8 cellular contexts compared by ENCODE assay signal in genomic region chr9:137551656-137552534, GRCh38. TPM values are rescaled to one million over a fixed set of nuclear protein-coding genes. Genes with fewer than 3 reads are reported as not detected.
DNase-seq lines count a peak whose midpoint lies in the region; ATAC-seq and TF ChIP-seq lines count a peak whose summit lies in the region.

TSS of gene MRPL41 (plus strand) at chr9:137551879. CDS start at chr9:137552082, 203 bp downstream.

- H3K27me3 Mint-ChIP-seq in CD4-positive, CD25-positive, alpha-beta regulatory T cell = no peaks in the 10 kb centered on the region
- H3K27me3 Mint-ChIP-seq in effector memory CD8-positive, alpha-beta T cell = no peaks in the 10 kb centered on the region

- peak within 1 kb of the TSS; percentile 90 for H4K8ac ChIP-seq in mesenchymal stem cell (ENCODE audit: low read length)

- H3K9ac ChIP-seq in mesenchymal stem cell (ENCODE audit: low read length) = peak within 1 kb of the TSS; percentile 93

- peak; percentile 79 to 92 (median 84) for DNase-seq in CD4-positive, CD25-positive, alpha-beta regulatory T cell
- DNase-seq in HL-60 (ENCODE audit: low read depth in 1 of 2, low spot score in 1 of 2) = peak; percentile 86
- peak; percentile 92 to 97 for DNase-seq in NOMO-1 (lab: John Stamatoyannopoulos, UW; ENCODE audit: unreplicated experiment in 2 of 2)
- DNase-seq in activated CD8-positive, alpha-beta memory T cell treated with anti-CD3 and anti-CD28 coated beads for 48 hours (ENCODE audit: low read depth in 2 of 3, low spot score in 2 of 3) = peak; percentile 59 to 80 (median 67)
- peak; percentile 69 to 79 (median 74) for DNase-seq in effector memory CD8-positive, alpha-beta T cell
- DNase-seq in mesenchymal stem cell = peak; percentile 89
- peak; percentile 79 for DNase-seq in stimulated activated CD8-positive, alpha-beta memory T cell treated with anti-CD3 and anti-CD28 coated beads, Interleukin-12 subunit alpha, Interleukin-12 subunit beta, amount 100 ng/mL, for 4 hours (ENCODE audit: low read depth)

- peak within 1 kb of the TSS; percentile 67 to 90 for H3K4ac ChIP-seq in mesenchymal stem cell (ENCODE audit: low read depth in 1 of 2, low read length in 2 of 2)

- no peak within 1 kb of the TSS for H2BK5ac ChIP-seq in mesenchymal stem cell (ENCODE audit: low read depth, low read length, poor library complexity, severe bottlenecking)

- H2BK12ac ChIP-seq in mesenchymal stem cell (ENCODE audit: low read length in 2 of 2) = peak within 1 kb of the TSS in 1 of 2 experiments; percentile 67

- no peaks in the 10 kb centered on the region for H3K9me3 ChIP-seq in CD4-positive, CD25-positive, alpha-beta regulatory T cell (ENCODE audit: control insufficient read depth in 2 of 2, low read length in 2 of 2)
- H3K9me3 ChIP-seq in mesenchymal stem cell (ENCODE audit: control insufficient read depth, low read length) = no peaks in the 10 kb centered on the region

- H2BK120ac ChIP-seq in mesenchymal stem cell (ENCODE audit: low read depth, low read length) = peak within 1 kb of the TSS; percentile 96

- peak within 1 kb of the TSS; percentile 84 for H3K18ac ChIP-seq in mesenchymal stem cell (ENCODE audit: low read depth in 1 of 2, low read length in 2 of 2)

- H3K4me3 ChIP-seq in CD4-positive, CD25-positive, alpha-beta regulatory T cell (ENCODE audit: low read depth, low read length) = peak within 1 kb of the TSS; percentile 57
- H3K4me3 ChIP-seq in HL-60 (replicated peaks; ENCODE audit: insufficient read depth, low read length) (peak within 1 kb of the TSS; percentile 89), mesenchymal stem cell (ENCODE audit: insufficient read depth in 1 of 2, low read depth in 1 of 2, low read length in 2 of 2) (peak within 1 kb of the TSS; percentile 87 to 96)

- H3K14ac ChIP-seq in mesenchymal stem cell (ENCODE audit: low read length in 2 of 2) = peak within 1 kb of the TSS in 1 of 2 experiments; percentile 89

- H3K9me3 Mint-ChIP-seq in CD4-positive, CD25-positive, alpha-beta regulatory T cell = peaks cover 0 to 2% (median 0%) of the 10 kb centered on the region in 7 donors
- H3K9me3 Mint-ChIP-seq in effector memory CD8-positive, alpha-beta T cell = no peaks in the 10 kb centered on the region

- H3K27ac ChIP-seq in CD4-positive, CD25-positive, alpha-beta regulatory T cell (ENCODE audit: insufficient read depth, low read length, poor library complexity, severe bottlenecking) = peak within 1 kb of the TSS; percentile 76
- H3K27ac ChIP-seq in HL-60 (replicated peaks) = peak within 1 kb of the TSS; percentile 63
- H3K27ac ChIP-seq in mesenchymal stem cell (ENCODE audit: low read length, poor library complexity, severe bottlenecking) = peak within 1 kb of the TSS; percentile 37

- no peak for TF ChIP-seq CTCF in HL-60 (IDR thresholded peaks at IDR 0.05; ENCODE audit: insufficient read depth, low read length)

- H3K36me3 Mint-ChIP-seq in CD4-positive, CD25-positive, alpha-beta regulatory T cell = peaks cover 9% of the 10 kb centered on the region
- H3K36me3 Mint-ChIP-seq in effector memory CD8-positive, alpha-beta T cell (ENCODE audit: insufficient read depth) = peaks cover 21% of the 10 kb centered on the region

- peak within 1 kb of the TSS; percentile 46 for H2AFZ ChIP-seq in mesenchymal stem cell (ENCODE audit: low read depth, low read length)

- peak within 1 kb of the TSS in 1 of 2 experiments; percentile 65 for H3K23ac ChIP-seq in mesenchymal stem cell (ENCODE audit: low read length in 2 of 2)

- no peak within 1 kb of the TSS for H2AK5ac ChIP-seq in mesenchymal stem cell (ENCODE audit: low read length, severe bottlenecking)

- H4K91ac ChIP-seq in mesenchymal stem cell (ENCODE audit: low read length) = peak within 1 kb of the TSS; percentile 92

- H3K4me2 ChIP-seq in mesenchymal stem cell (ENCODE audit: low read length, poor library complexity, severe bottlenecking) = peak within 1 kb of the TSS; percentile 95

- peaks cover 19% of the 10 kb centered on the region for H3K79me1 ChIP-seq in mesenchymal stem cell (replicated peaks; ENCODE audit: low read length, poor library complexity, severe bottlenecking)

- H3K27me3 ChIP-seq in CD4-positive, CD25-positive, alpha-beta regulatory T cell (ENCODE audit: control insufficient read depth, insufficient read depth, low read length) = no peaks in the 10 kb centered on the region
- H3K27me3 ChIP-seq in HL-60 (ENCODE audit: insufficient read depth, poor library complexity, severe bottlenecking) (no peaks in the 10 kb centered on the region), mesenchymal stem cell (ENCODE audit: control insufficient read depth in 1 of 2, insufficient read depth in 1 of 2, low read length in 2 of 2) (no peaks in the 10 kb centered on the region)

- under 1% methylated on average over 74 of the region's 111 CpGs for WGBS in mesenchymal stem cell

- peak within 1 kb of the TSS; percentile 85 to 92 (median 85) for H3K27ac Mint-ChIP-seq in CD4-positive, CD25-positive, alpha-beta regulatory T cell
- H3K27ac Mint-ChIP-seq in effector memory CD8-positive, alpha-beta T cell = peak within 1 kb of the TSS in 1 of 2 donors; percentile 78

- ATAC-seq in CD4-positive, CD25-positive, alpha-beta regulatory T cell (ENCODE audit: low read depth in 2 of 2) = peak; percentile 91 to 92
- ATAC-seq in GM19438 (IDR thresholded peaks at IDR 0.05; ENCODE audit: low read depth, unreplicated experiment) = peak; percentile 63
- ATAC-seq in effector memory CD8-positive, alpha-beta T cell (replicated peaks) = peak; percentile 92

- peaks cover 17% of the 10 kb centered on the region for H3K36me3 ChIP-seq in CD4-positive, CD25-positive, alpha-beta regulatory T cell (ENCODE audit: control insufficient read depth, insufficient read depth, low read length)
- H3K36me3 ChIP-seq in mesenchymal stem cell (ENCODE audit: control insufficient read depth in 1 of 2, insufficient read depth in 2 of 2, low read depth in 1 of 2, low read length in 2 of 2) = peaks cover 28 to 43% of the 10 kb centered on the region in 2 experiments

- peak within 1 kb of the TSS; percentile 76 for H2BK15ac ChIP-seq in mesenchymal stem cell (ENCODE audit: low read depth, poor library complexity, severe bottlenecking)

- peaks cover 15% of the 10 kb centered on the region for H3K4me1 ChIP-seq in CD4-positive, CD25-positive, alpha-beta regulatory T cell (ENCODE audit: control insufficient read depth, insufficient read depth, low read length, poor library complexity, severe bottlenecking)
- H3K4me1 ChIP-seq in mesenchymal stem cell (ENCODE audit: control insufficient read depth, insufficient read depth, low read depth, low read length) = peaks cover 15% of the 10 kb centered on the region

- H3K4me1 Mint-ChIP-seq in CD4-positive, CD25-positive, alpha-beta regulatory T cell = peaks cover 0 to 26% (median 12%) of the 10 kb centered on the region in 4 donors
- H3K4me1 Mint-ChIP-seq in effector memory CD8-positive, alpha-beta T cell (ENCODE audit: low read depth in 2 of 2) = peaks cover 8 to 11% of the 10 kb centered on the region in 2 donors

- H3K4me3 Mint-ChIP-seq in CD4-positive, CD25-positive, alpha-beta regulatory T cell = peak within 1 kb of the TSS; percentile 85 to 90 (median 86)
- peak within 1 kb of the TSS; percentile 86 for H3K4me3 Mint-ChIP-seq in effector memory CD8-positive, alpha-beta T cell

RNA-seq across cellular contexts. Expression of gene MRPL41, which starts in this region (rescaled TPM):
- 64.3 TPM for total RNA-seq in CD4-positive, CD25-positive, alpha-beta regulatory T cell
- polyA plus RNA-seq in CD4-positive, CD25-positive, alpha-beta regulatory T cell = 10 to 100 TPM; 38.1 to 61.1 (median 43.6) TPM
- 57.4 TPM for polyA plus RNA-seq in mesenchymal stem cell (2013, experiment 1 of 2)
- polyA plus RNA-seq in mesenchymal stem cell (2013, experiment 2 of 2) = 58.2 TPM

Comparison
In these comparisons a context has a peak if more than half of its experiments do, and no peak if none do; other contexts are left out.
1. Peak in every context shown above with its lines: DNase-seq, ATAC-seq, H3K4me3 ChIP-seq and H3K27ac ChIP-seq.